9 cellular contexts compared by ENCODE assay signal in the genomic region with DNA sequence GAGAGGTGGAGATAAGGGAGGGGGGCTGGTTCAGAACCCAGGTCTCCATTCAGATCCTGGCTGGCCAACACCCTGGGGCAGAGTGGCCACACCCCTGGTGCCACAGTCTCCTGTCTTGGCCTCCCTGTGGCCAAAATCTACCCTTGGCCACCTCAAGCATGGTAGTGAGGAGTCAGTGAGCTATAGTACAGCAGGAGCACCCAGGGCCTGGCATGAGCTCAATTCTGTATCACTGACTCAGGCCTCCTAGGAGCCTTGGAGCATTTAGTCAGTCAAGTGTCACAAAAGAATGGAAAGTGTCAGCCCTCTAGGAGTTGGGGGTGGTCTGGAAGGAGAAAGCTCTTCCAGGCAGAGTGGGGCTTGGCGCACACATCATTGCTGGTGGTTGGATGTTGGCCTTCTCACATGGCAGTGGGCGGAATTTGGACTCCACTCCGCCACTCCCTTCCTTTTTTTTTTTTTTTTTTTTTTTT. TPM values are rescaled to one million over a fixed set of nuclear protein-coding genes. Genes with fewer than 3 reads are reported as not detected.
DNase-seq lines count a peak whose midpoint lies in the region; ATAC-seq, FAIRE-seq and TF ChIP-seq lines count a peak whose summit lies in the region.
"Had no signal": no experiment of that assay in that cellular context is flagged by ENCODE, and none has a peak within 500 bp of the region (broad histone marks: within the 10 kb centered on the region; RNA-seq: fewer than 3 reads in every experiment).

No MANE protein-coding gene starts in this region.

- TF ChIP-seq CTCF in RWPE2 (IDR thresholded peaks at IDR 0.05; ENCODE audit: poor library complexity, severe bottlenecking), result no peak
- no peak for TF ChIP-seq CTCF in endothelial cell of umbilical vein (IDR thresholded peaks at IDR 0.05; ENCODE audit: extremely low read depth in 1 of 2, insufficient read depth in 1 of 2, low read depth in 1 of 2, low read length in 2 of 2)

- no peak for FAIRE-seq in endothelial cell of umbilical vein (lab: Jason Lieb, UNC)

- dilution Hi-C loops in endothelial cell of umbilical vein (cut with MboI; ENCODE audit: extremely low pct_ligation_motif_present, low sequenced_read_pairs), result no loop called here

- H3K9me3 ChIP-seq in RWPE2 (ENCODE audit: severe bottlenecking) (no peaks in the 10 kb centered on the region), endothelial cell of umbilical vein (replicated peaks; ENCODE audit: control insufficient read depth, insufficient read depth, low read length) (no peaks in the 10 kb centered on the region)

- no peaks in the 10 kb centered on the region for H4K20me1 ChIP-seq in endothelial cell of umbilical vein (replicated peaks; ENCODE audit: control insufficient read depth, extremely low read depth, insufficient read depth, low read length)

- no peak overlapping the region for H2AFZ ChIP-seq in endothelial cell of umbilical vein (ENCODE audit: low read depth, low read length)

- no peak for ATAC-seq in RWPE2 (ENCODE audit: low read depth)
- ATAC-seq in HG03039 (IDR thresholded peaks at IDR 0.05; ENCODE audit: unreplicated experiment), result no peak

- H3K27ac Mint-ChIP-seq in activated CD4-positive, alpha-beta T cell treated with anti-CD3 and anti-CD28 coated beads, Interleukin-2, amount 10 ng/mL, durations not matched to agents 7 days and 5 days, result peak overlapping the region; percentile 81
- peak overlapping the region; percentile 81 for H3K27ac Mint-ChIP-seq in stimulated activated naive CD8-positive, alpha-beta T cell treated with anti-CD3 and anti-CD28 coated beads, Interleukin-15, Interleukin-2, amounts not matched to agents 100 ng/mL and 50 ng/mL, for 24 hours

- no peaks in the 10 kb centered on the region for H3K27me3 Mint-ChIP-seq in activated CD4-positive, alpha-beta T cell treated with anti-CD3 and anti-CD28 coated beads, Interleukin-2, amount 10 ng/mL, durations not matched to agents 7 days and 5 days
- H3K27me3 Mint-ChIP-seq in stimulated activated naive CD8-positive, alpha-beta T cell treated with anti-CD3 and anti-CD28 coated beads, Interleukin-15, Interleukin-2, amounts not matched to agents 100 ng/mL and 50 ng/mL, for 24 hours, result no peaks in the 10 kb centered on the region

- H3K4me1 ChIP-seq in RWPE2 (ENCODE audit: insufficient read depth, poor library complexity, severe bottlenecking) (no peaks in the 10 kb centered on the region), endothelial cell of umbilical vein (ENCODE audit: control insufficient read depth, extremely low read depth, insufficient read depth, low read length) (peaks cover 2% of the 10 kb centered on the region)

- no peak overlapping the region for H3K9ac ChIP-seq in endothelial cell of umbilical vein (replicated peaks; ENCODE audit: extremely low read depth, insufficient read depth, low read length)

- H3K36me3 Mint-ChIP-seq in activated CD4-positive, alpha-beta T cell treated with anti-CD3 and anti-CD28 coated beads, Interleukin-2, amount 10 ng/mL, durations not matched to agents 7 days and 5 days (ENCODE audit: low read depth), result peaks cover 56% of the 10 kb centered on the region
- peaks cover 56% of the 10 kb centered on the region for H3K36me3 Mint-ChIP-seq in stimulated activated naive CD8-positive, alpha-beta T cell treated with anti-CD3 and anti-CD28 coated beads, Interleukin-15, Interleukin-2, amounts not matched to agents 100 ng/mL and 50 ng/mL, for 24 hours (ENCODE audit: low read depth)

- no TSS peak for BruUV-seq in endothelial cell of umbilical vein (replicated peaks; lab: Mats Ljungman, UMichigan)

- CTCF ChIA-PET in activated CD4-positive, alpha-beta T cell treated with anti-CD3 and anti-CD28 coated beads, Interleukin-2, amount 10 ng/mL, durations not matched to agents 7 days and 5 days (lab: Charles Lee), result interaction anchor here (0.7 to 3.5 kb wide), 4 partner anchors 10 to 82 kb away, joined by 3 to 44 read pairs (median 17); a partner anchor contains a TSS
- CTCF ChIA-PET in endothelial cell of umbilical vein (lab: Charles Lee), result no interaction called here

- H3K36me3 ChIP-seq in RWPE2 (ENCODE audit: low read depth) (peaks cover 66% of the 10 kb centered on the region), endothelial cell of umbilical vein (ENCODE audit: control insufficient read depth in 2 of 2, extremely low read depth in 1 of 2, insufficient read depth in 2 of 2, low read length in 2 of 2) (peaks cover 31 to 47% of the 10 kb centered on the region in 2 experiments)

- H3K4me3 ChIP-seq in RWPE2 (ENCODE audit: severe bottlenecking), result no peak overlapping the region
- H3K4me3 ChIP-seq in endothelial cell of umbilical vein (replicated peaks in 1 of 3; ENCODE audit: insufficient read depth in 1 of 3, low read depth in 1 of 3, low read length in 3 of 3), result no peak overlapping the region

- DNase-seq in activated CD4-positive, alpha-beta T cell treated with anti-CD3 and anti-CD28 coated beads, Interleukin-2, amount 10 ng/mL, durations not matched to agents 7 days and 5 days, result no peak
- DNase-seq in activated CD4-positive, alpha-beta T cell treated with anti-CD3 and anti-CD28 coated beads, Interleukin-2, amount 50 U/mL, for 1 hour, result no peak
- DNase-seq in RWPE2 (ENCODE audit: low spot score) (no peak), endothelial cell of umbilical vein (ENCODE audit: low read depth, low spot score) (no peak), SIG-M5 treated with dmso at 0.1 percent for 504 hours (lab: John Stamatoyannopoulos, UW; ENCODE audit: unreplicated experiment) (no peak), putamen (ENCODE audit: low spot score) (no peak)

- no peak overlapping the region for H3K4me3 Mint-ChIP-seq in activated CD4-positive, alpha-beta T cell treated with anti-CD3 and anti-CD28 coated beads, Interleukin-2, amount 10 ng/mL, durations not matched to agents 7 days and 5 days
- peak overlapping the region; percentile 41 for H3K4me3 Mint-ChIP-seq in stimulated activated naive CD8-positive, alpha-beta T cell treated with anti-CD3 and anti-CD28 coated beads, Interleukin-15, Interleukin-2, amounts not matched to agents 100 ng/mL and 50 ng/mL, for 24 hours

- peaks cover 80% of the 10 kb centered on the region for H3K4me1 Mint-ChIP-seq in activated CD4-positive, alpha-beta T cell treated with anti-CD3 and anti-CD28 coated beads, Interleukin-2, amount 10 ng/mL, durations not matched to agents 7 days and 5 days
- H3K4me1 Mint-ChIP-seq in stimulated activated naive CD8-positive, alpha-beta T cell treated with anti-CD3 and anti-CD28 coated beads, Interleukin-15, Interleukin-2, amounts not matched to agents 100 ng/mL and 50 ng/mL, for 24 hours (ENCODE audit: low read depth), result peaks cover 89% of the 10 kb centered on the region

- H3K4me2 ChIP-seq in endothelial cell of umbilical vein (ENCODE audit: insufficient read depth, low read length), result no peak overlapping the region

- no peaks in the 10 kb centered on the region for H3K9me3 Mint-ChIP-seq in activated CD4-positive, alpha-beta T cell treated with anti-CD3 and anti-CD28 coated beads, Interleukin-2, amount 10 ng/mL, durations not matched to agents 7 days and 5 days
- no peaks in the 10 kb centered on the region for H3K9me3 Mint-ChIP-seq in stimulated activated naive CD8-positive, alpha-beta T cell treated with anti-CD3 and anti-CD28 coated beads, Interleukin-15, Interleukin-2, amounts not matched to agents 100 ng/mL and 50 ng/mL, for 24 hours

- intact Hi-C loops in endothelial cell of umbilical vein (cut with micrococcal nuclease), result no loop called here

- peaks cover 31% of the 10 kb centered on the region for H3K79me2 ChIP-seq in endothelial cell of umbilical vein (ENCODE audit: control insufficient read depth, insufficient read depth, low read length)

- H3K27me3 ChIP-seq in RWPE2 (ENCODE audit: insufficient read depth, poor library complexity, severe bottlenecking) (no peaks in the 10 kb centered on the region), endothelial cell of umbilical vein (ENCODE audit: control insufficient read depth in 2 of 2, insufficient read depth in 2 of 2, low read length in 2 of 2) (no peaks in the 10 kb centered on the region)

- no peaks in the 10 kb centered on the region for H3K9me1 ChIP-seq in endothelial cell of umbilical vein (replicated peaks; ENCODE audit: control insufficient read depth, extremely low read depth, insufficient read depth, low read length)

- TF ChIP-seq POLR2A in endothelial cell of umbilical vein (IDR thresholded peaks at IDR 0.05; ENCODE audit: low read depth, low read length), result peak; percentile 29

- POLR2A ChIA-PET in activated CD4-positive, alpha-beta T cell treated with anti-CD3 and anti-CD28 coated beads, Interleukin-2, amount 10 ng/mL, durations not matched to agents 7 days and 5 days (lab: Charles Lee), result interaction anchor here (1.8 to 2.2 kb wide), 2 partner anchors 10 to 17 kb away, joined by 8 to 11 read pairs; a partner anchor contains a TSS
- POLR2A ChIA-PET in endothelial cell of umbilical vein (lab: Charles Lee), result interaction anchor here (0.6 to 0.9 kb wide), 4 partner anchors 10 to 74 kb away, joined by 3 to 8 read pairs (median 5); a partner anchor contains a TSS

- H3K27ac ChIP-seq in RWPE2 (ENCODE audit: poor library complexity, severe bottlenecking), result peak overlapping the region; percentile 12
- H3K27ac ChIP-seq in endothelial cell of umbilical vein (ENCODE audit: insufficient read depth, low read depth, low read length), result no peak overlapping the region

RNA-seq across cellular contexts. Expression of a gene that starts 6.6 kb away (rescaled TPM):
- 1 to 10 TPM; 2.9 to 4.7 TPM for total RNA-seq in activated CD4-positive, alpha-beta T cell treated with anti-CD3 and anti-CD28 coated beads, Interleukin-2, amount 10 ng/mL, durations not matched to agents 7 days and 5 days
- total RNA-seq in endothelial cell of umbilical vein, result 0.35 TPM in 1 of 2 replicates, not detected in the other
- 0.32 TPM in 2 replicates for polyA plus RNA-seq in endothelial cell of umbilical vein
- 0.14 and 0.18 TPM in 2 replicates for polyA plus RNA-seq in endothelial cell of umbilical vein (2011; cell fraction: cytosol; rRNA removed)
- 0.28 TPM in 1 of 2 replicates, not detected in the other for polyA plus RNA-seq in endothelial cell of umbilical vein (2011; cell fraction: nucleus; rRNA removed)
- polyA plus RNA-seq in endothelial cell of umbilical vein (2012), result 0.42 TPM in 1 of 2 replicates, not detected in the other
- 0.19 and 0.63 TPM in 2 replicates for polyA minus RNA-seq in endothelial cell of umbilical vein
- polyA minus RNA-seq in endothelial cell of umbilical vein (2011; cell fraction: cytosol; rRNA and poly(A)+ RNA removed), result not detected
- polyA minus RNA-seq in endothelial cell of umbilical vein (2011; cell fraction: nucleus; rRNA and poly(A)+ RNA removed), result not detected in 2 replicates

RNA-seq across cellular contexts. Expression of a gene that starts 10.4 kb away (rescaled TPM):
- 1,000 to 10,000 TPM; 2,679 to 3,011 TPM for total RNA-seq in activated CD4-positive, alpha-beta T cell treated with anti-CD3 and anti-CD28 coated beads, Interleukin-2, amount 10 ng/mL, durations not matched to agents 7 days and 5 days
- total RNA-seq in endothelial cell of umbilical vein, result 2,195 and 2,234 TPM in 2 replicates
- polyA plus RNA-seq in endothelial cell of umbilical vein, result 4,353 and 5,883 TPM in 2 replicates
- polyA plus RNA-seq in endothelial cell of umbilical vein (2011; cell fraction: cytosol; rRNA removed), result 5,243 and 5,733 TPM in 2 replicates
- polyA plus RNA-seq in endothelial cell of umbilical vein (2011; cell fraction: nucleus; rRNA removed), result 1,376 and 1,515 TPM in 2 replicates
- 2,331 and 5,825 TPM in 2 replicates for polyA plus RNA-seq in endothelial cell of umbilical vein (2012)
- polyA minus RNA-seq in endothelial cell of umbilical vein, result 550 and 596 TPM in 2 replicates
- 1,088 TPM for polyA minus RNA-seq in endothelial cell of umbilical vein (2011; cell fraction: cytosol; rRNA and poly(A)+ RNA removed)
- 151 and 202 TPM in 2 replicates for polyA minus RNA-seq in endothelial cell of umbilical vein (2011; cell fraction: nucleus; rRNA and poly(A)+ RNA removed)

RNA-seq across cellular contexts. Expression of a gene that starts 12.5 kb away (rescaled TPM):
- 100 to 1,000 TPM; 663 to 761 TPM for total RNA-seq in activated CD4-positive, alpha-beta T cell treated with anti-CD3 and anti-CD28 coated beads, Interleukin-2, amount 10 ng/mL, durations not matched to agents 7 days and 5 days
- total RNA-seq in endothelial cell of umbilical vein, result 119 and 123 TPM in 2 replicates
- 60.6 and 65.4 TPM in 2 replicates for polyA plus RNA-seq in endothelial cell of umbilical vein
- 48.1 and 53.1 TPM in 2 replicates for polyA plus RNA-seq in endothelial cell of umbilical vein (2011; cell fraction: cytosol; rRNA removed)
- 199 and 230 TPM in 2 replicates for polyA plus RNA-seq in endothelial cell of umbilical vein (2011; cell fraction: nucleus; rRNA removed)
- polyA plus RNA-seq in endothelial cell of umbilical vein (2012), result 52.7 and 60.1 TPM in 2 replicates
- 35.6 and 35.7 TPM in 2 replicates for polyA minus RNA-seq in endothelial cell of umbilical vein
- polyA minus RNA-seq in endothelial cell of umbilical vein (2011; cell fraction: cytosol; rRNA and poly(A)+ RNA removed), result 32.3 TPM
- polyA minus RNA-seq in endothelial cell of umbilical vein (2011; cell fraction: nucleus; rRNA and poly(A)+ RNA removed), result 56.9 and 71.1 TPM in 2 replicates

RNA-seq across cellular contexts. Expression of a gene that starts 25.6 kb away (rescaled TPM):
- total RNA-seq in activated CD4-positive, alpha-beta T cell treated with anti-CD3 and anti-CD28 coated beads, Interleukin-2, amount 10 ng/mL, durations not matched to agents 7 days and 5 days, result not detected
- not detected in 2 replicates for total RNA-seq in endothelial cell of umbilical vein
- not detected in 2 replicates for polyA plus RNA-seq in endothelial cell of umbilical vein
- polyA plus RNA-seq in endothelial cell of umbilical vein (2011; cell fraction: cytosol; rRNA removed), result not detected in 2 replicates
- polyA plus RNA-seq in endothelial cell of umbilical vein (2011; cell fraction: nucleus; rRNA removed), result not detected in 2 replicates
- not detected in 2 replicates for polyA plus RNA-seq in endothelial cell of umbilical vein (2012)
- not detected in 2 replicates for polyA minus RNA-seq in endothelial cell of umbilical vein
- not detected for polyA minus RNA-seq in endothelial cell of umbilical vein (2011; cell fraction: cytosol; rRNA and poly(A)+ RNA removed)
- not detected in 2 replicates for polyA minus RNA-seq in endothelial cell of umbilical vein (2011; cell fraction: nucleus; rRNA and poly(A)+ RNA removed)
- total RNA-seq: activated CD8-positive, alpha-beta memory T cell treated with anti-CD3 and anti-CD28 coated beads for 36 hours had no signal

RNA-seq across cellular contexts. Expression of a gene that starts 26.0 kb away (rescaled TPM):
- total RNA-seq in activated CD4-positive, alpha-beta T cell treated with anti-CD3 and anti-CD28 coated beads, Interleukin-2, amount 10 ng/mL, durations not matched to agents 7 days and 5 days, result not detected
- not detected in 2 replicates for total RNA-seq in endothelial cell of umbilical vein
- not detected in 2 replicates for polyA plus RNA-seq in endothelial cell of umbilical vein
- not detected in 2 replicates for polyA plus RNA-seq in endothelial cell of umbilical vein (2011; cell fraction: cytosol; rRNA removed)
- not detected in 2 replicates for polyA plus RNA-seq in endothelial cell of umbilical vein (2011; cell fraction: nucleus; rRNA removed)
- polyA plus RNA-seq in endothelial cell of umbilical vein (2012), result not detected in 2 replicates
- polyA minus RNA-seq in endothelial cell of umbilical vein, result not detected in 2 replicates
- polyA minus RNA-seq in endothelial cell of umbilical vein (2011; cell fraction: cytosol; rRNA and poly(A)+ RNA removed), result not detected
- not detected in 2 replicates for polyA minus RNA-seq in endothelial cell of umbilical vein (2011; cell fraction: nucleus; rRNA and poly(A)+ RNA removed)
- total RNA-seq: activated CD8-positive, alpha-beta memory T cell treated with anti-CD3 and anti-CD28 coated beads for 36 hours had no signal
